ENCODE assay signal across 2 cellular contexts in the genomic region with DNA sequence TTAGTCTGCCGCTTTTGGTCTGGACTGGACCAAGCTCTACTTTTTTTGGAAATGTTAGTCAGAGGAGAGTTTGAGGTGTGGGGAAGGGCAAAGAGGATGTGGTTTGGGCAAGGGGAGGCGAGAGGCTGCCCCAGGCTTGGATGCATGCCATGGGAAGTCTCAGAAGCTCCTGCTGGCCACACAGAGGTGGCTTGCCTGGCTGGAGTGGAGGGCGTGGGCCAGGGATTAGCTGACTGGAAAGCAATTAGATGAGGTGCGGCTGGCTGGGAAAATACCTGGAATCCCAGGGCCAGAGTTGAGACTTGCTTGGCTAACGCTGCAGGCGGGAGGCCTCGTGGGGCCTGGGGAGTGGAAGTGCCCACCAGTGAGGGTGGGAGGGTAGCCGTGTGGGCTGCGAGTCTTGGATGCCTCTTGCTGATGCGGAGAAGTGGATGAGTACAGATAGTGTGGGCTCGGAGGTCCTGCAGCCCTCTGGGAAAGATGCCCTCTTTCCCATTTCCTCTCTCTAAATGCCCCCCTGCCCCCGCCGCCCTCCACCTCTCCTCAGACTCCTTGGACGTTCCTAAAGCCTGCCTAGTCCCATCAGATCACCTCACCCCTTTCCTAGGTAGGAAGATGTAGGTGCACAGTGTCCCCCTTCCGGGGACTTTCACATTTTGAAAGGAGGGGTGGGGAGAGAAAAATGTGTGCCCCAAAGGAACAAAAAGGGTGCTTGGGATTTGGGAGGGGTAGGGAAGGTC.
TF ChIP-seq lines count a peak whose summit lies in the region.

No MANE protein-coding gene starts in this region.

TF ChIP-seq in HCT116, 20 proteins besides CTCF, POLR2A, EP300 and RAD21 (continued from another document):
- peak; percentile 69 for TF ChIP-seq POLR2AphosphoS5 (IDR thresholded peaks at IDR 0.05; ENCODE audit: low read depth, low read length)

TF ChIP-seq in SK-N-SH, 30 proteins besides CTCF, POLR2A, EP300 and RAD21 (continued from another document):
- TF ChIP-seq, protein P1, sequence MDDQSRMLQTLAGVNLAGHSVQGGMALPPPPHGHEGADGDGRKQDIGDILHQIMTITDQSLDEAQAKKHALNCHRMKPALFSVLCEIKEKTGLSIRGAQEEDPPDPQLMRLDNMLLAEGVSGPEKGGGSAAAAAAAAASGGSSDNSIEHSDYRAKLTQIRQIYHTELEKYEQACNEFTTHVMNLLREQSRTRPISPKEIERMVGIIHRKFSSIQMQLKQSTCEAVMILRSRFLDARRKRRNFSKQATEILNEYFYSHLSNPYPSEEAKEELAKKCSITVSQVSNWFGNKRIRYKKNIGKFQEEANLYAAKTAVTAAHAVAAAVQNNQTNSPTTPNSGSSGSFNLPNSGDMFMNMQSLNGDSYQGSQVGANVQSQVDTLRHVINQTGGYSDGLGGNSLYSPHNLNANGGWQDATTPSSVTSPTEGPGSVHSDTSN (IDR thresholded peaks at IDR 0.05) = peak; percentile 51
- TF ChIP-seq, protein P2, sequence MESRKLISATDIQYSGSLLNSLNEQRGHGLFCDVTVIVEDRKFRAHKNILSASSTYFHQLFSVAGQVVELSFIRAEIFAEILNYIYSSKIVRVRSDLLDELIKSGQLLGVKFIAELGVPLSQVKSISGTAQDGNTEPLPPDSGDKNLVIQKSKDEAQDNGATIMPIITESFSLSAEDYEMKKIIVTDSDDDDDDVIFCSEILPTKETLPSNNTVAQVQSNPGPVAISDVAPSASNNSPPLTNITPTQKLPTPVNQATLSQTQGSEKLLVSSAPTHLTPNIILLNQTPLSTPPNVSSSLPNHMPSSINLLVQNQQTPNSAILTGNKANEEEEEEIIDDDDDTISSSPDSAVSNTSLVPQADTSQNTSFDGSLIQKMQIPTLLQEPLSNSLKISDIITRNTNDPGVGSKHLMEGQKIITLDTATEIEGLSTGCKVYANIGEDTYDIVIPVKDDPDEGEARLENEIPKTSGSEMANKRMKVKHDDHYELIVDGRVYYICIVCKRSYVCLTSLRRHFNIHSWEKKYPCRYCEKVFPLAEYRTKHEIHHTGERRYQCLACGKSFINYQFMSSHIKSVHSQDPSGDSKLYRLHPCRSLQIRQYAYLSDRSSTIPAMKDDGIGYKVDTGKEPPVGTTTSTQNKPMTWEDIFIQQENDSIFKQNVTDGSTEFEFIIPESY (IDR thresholded peaks at IDR 0.05; ENCODE audit: borderline replicate concordance, low read depth) = 0 out of 2 replicates have a peak, but pooled peaks have one; percentile 21
- TF ChIP-seq, protein P3, sequence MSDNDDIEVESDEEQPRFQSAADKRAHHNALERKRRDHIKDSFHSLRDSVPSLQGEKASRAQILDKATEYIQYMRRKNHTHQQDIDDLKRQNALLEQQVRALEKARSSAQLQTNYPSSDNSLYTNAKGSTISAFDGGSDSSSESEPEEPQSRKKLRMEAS (IDR thresholded peaks at IDR 0.05; ENCODE audit: low read depth) = peak; percentile 39; the same call in 1 of the 2 replicates
- TF ChIP-seq POLR2AphosphoS5 (IDR thresholded peaks at IDR 0.05; ENCODE audit: low read depth, low read length) (peak; percentile 63; the same call in 1 of the 2 replicates), TEAD4 (IDR thresholded peaks at IDR 0.05; ENCODE audit: borderline replicate concordance, insufficient read depth) (peak; percentile 51; the same call in 1 of the 2 replicates), TCF12 (IDR thresholded peaks at IDR 0.05) (peak; percentile 82), RXRA (IDR thresholded peaks at IDR 0.05; ENCODE audit: borderline replicate concordance, low read depth) (peak; percentile 85), JUND (IDR thresholded peaks at IDR 0.05) (peak; percentile 68; the same call in 1 of the 2 replicates), ELF1 (IDR thresholded peaks at IDR 0.05) (peak; percentile 43; the same call in 1 of the 2 replicates), FOXM1 (IDR thresholded peaks at IDR 0.05; ENCODE audit: low read depth) (0 out of 2 replicates have a peak, but pooled peaks have one; percentile 29), NFIC (IDR thresholded peaks at IDR 0.05; ENCODE audit: borderline replicate concordance) (peak; percentile 98)
- TF ChIP-seq, protein P4, sequence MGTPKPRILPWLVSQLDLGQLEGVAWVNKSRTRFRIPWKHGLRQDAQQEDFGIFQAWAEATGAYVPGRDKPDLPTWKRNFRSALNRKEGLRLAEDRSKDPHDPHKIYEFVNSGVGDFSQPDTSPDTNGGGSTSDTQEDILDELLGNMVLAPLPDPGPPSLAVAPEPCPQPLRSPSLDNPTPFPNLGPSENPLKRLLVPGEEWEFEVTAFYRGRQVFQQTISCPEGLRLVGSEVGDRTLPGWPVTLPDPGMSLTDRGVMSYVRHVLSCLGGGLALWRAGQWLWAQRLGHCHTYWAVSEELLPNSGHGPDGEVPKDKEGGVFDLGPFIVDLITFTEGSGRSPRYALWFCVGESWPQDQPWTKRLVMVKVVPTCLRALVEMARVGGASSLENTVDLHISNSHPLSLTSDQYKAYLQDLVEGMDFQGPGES (IDR thresholded peaks at IDR 0.05; ENCODE audit: low read depth, low read length) = no peak
- TF ChIP-seq, protein P5, sequence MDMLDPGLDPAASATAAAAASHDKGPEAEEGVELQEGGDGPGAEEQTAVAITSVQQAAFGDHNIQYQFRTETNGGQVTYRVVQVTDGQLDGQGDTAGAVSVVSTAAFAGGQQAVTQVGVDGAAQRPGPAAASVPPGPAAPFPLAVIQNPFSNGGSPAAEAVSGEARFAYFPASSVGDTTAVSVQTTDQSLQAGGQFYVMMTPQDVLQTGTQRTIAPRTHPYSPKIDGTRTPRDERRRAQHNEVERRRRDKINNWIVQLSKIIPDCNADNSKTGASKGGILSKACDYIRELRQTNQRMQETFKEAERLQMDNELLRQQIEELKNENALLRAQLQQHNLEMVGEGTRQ (IDR thresholded peaks at IDR 0.05; ENCODE audit: borderline replicate concordance, low read depth, low read length) = no peak
- TF ChIP-seq, protein P6, sequence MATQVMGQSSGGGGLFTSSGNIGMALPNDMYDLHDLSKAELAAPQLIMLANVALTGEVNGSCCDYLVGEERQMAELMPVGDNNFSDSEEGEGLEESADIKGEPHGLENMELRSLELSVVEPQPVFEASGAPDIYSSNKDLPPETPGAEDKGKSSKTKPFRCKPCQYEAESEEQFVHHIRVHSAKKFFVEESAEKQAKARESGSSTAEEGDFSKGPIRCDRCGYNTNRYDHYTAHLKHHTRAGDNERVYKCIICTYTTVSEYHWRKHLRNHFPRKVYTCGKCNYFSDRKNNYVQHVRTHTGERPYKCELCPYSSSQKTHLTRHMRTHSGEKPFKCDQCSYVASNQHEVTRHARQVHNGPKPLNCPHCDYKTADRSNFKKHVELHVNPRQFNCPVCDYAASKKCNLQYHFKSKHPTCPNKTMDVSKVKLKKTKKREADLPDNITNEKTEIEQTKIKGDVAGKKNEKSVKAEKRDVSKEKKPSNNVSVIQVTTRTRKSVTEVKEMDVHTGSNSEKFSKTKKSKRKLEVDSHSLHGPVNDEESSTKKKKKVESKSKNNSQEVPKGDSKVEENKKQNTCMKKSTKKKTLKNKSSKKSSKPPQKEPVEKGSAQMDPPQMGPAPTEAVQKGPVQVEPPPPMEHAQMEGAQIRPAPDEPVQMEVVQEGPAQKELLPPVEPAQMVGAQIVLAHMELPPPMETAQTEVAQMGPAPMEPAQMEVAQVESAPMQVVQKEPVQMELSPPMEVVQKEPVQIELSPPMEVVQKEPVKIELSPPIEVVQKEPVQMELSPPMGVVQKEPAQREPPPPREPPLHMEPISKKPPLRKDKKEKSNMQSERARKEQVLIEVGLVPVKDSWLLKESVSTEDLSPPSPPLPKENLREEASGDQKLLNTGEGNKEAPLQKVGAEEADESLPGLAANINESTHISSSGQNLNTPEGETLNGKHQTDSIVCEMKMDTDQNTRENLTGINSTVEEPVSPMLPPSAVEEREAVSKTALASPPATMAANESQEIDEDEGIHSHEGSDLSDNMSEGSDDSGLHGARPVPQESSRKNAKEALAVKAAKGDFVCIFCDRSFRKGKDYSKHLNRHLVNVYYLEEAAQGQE (IDR thresholded peaks at IDR 0.05; ENCODE audit: low read depth, low read length) = no peak
